In genomic region chr11:12721816-12722604, GRCh38 we compare ENCODE assay signal across 23 cellular contexts. TPM values are rescaled to one million over a fixed set of nuclear protein-coding genes. Genes with fewer than 3 reads are reported as not detected.
A peak's percentile ranks its signal among the peaks of the same experiment; 100 is the strongest.
DNase-seq lines count a peak whose midpoint lies in the region; ATAC-seq and TF ChIP-seq lines count a peak whose summit lies in the region.
"Had no signal": no experiment of that assay in that cellular context is flagged by ENCODE, and none has a peak within 500 bp of the region (broad histone marks: within the 10 kb centered on the region; RNA-seq: fewer than 3 reads in every experiment).

No MANE protein-coding gene starts in this region.

- TF ChIP-seq RAD21 in IMR-90 (IDR thresholded peaks at IDR 0.05; ENCODE audit: low read length): no peak

- no peak overlapping the region for H3K4me3 Mint-ChIP-seq in Caco-2 (ENCODE audit: unreplicated experiment)
- H3K4me3 Mint-ChIP-seq: activated CD8-positive, alpha-beta memory T cell treated with anti-CD3 and anti-CD28 coated beads, Interleukin-2, amount 10 ng/mL, durations not matched to agents 7 days and 5 days; CD4-positive, CD25-positive, alpha-beta regulatory T cell had no signal

- dilution Hi-C loops in IMR-90 (cut with HindIII; ENCODE audit: low sequenced_read_pairs, unreplicated experiment): no loop called here

- H2AFZ ChIP-seq in IMR-90 (replicated peaks; ENCODE audit: low read length, poor library complexity): no peak overlapping the region
- H2AFZ ChIP-seq in PC-3 (ENCODE audit: low read length): no peak overlapping the region
- H2AFZ ChIP-seq: parathyroid adenoma had no signal

- peaks cover 64% of the 10 kb centered on the region for H3K4me1 ChIP-seq in Caco-2
- peaks cover 45% of the 10 kb centered on the region for H3K4me1 ChIP-seq in IMR-90 (ENCODE audit: control insufficient read depth, insufficient read depth, low read length)
- H3K4me1 ChIP-seq in PC-3 (ENCODE audit: insufficient read depth, low read length): peaks cover 66% of the 10 kb centered on the region
- H3K4me1 ChIP-seq in mesendoderm (ENCODE audit: control insufficient read depth, low read depth, low read length): peaks cover 41% of the 10 kb centered on the region

- peaks cover 35 to 89% of the 10 kb centered on the region in 2 experiments for H3K79me1 ChIP-seq in IMR-90 (ENCODE audit: low read depth in 1 of 2, low read length in 2 of 2)
- H3K79me1 ChIP-seq in mesendoderm (ENCODE audit: low read length): peaks cover 35% of the 10 kb centered on the region

- peaks cover 98% of the 10 kb centered on the region for H4K20me1 ChIP-seq in IMR-90 (ENCODE audit: insufficient read depth, low read length)
- 0 out of 2 replicates have a peak, but pooled peaks cover 5% of the 10 kb centered on the region for H4K20me1 ChIP-seq in PC-3 (ENCODE audit: low read length)

- H2AK5ac ChIP-seq in IMR-90 (ENCODE audit: low read depth, low read length): peak overlapping the region; percentile 22; the same call in 1 of the 2 replicates
- no peak overlapping the region for H2AK5ac ChIP-seq in mesendoderm (ENCODE audit: low read length)

- H3K18ac ChIP-seq in IMR-90 (ENCODE audit: low read depth, low read length): no peak overlapping the region
- peak overlapping the region; percentile 53 for H3K18ac ChIP-seq in mesendoderm (ENCODE audit: low read length)

- H3K36me3 Mint-ChIP-seq in Caco-2 (ENCODE audit: insufficient read depth, unreplicated experiment): peaks cover 38% of the 10 kb centered on the region
- H3K36me3 Mint-ChIP-seq: activated CD8-positive, alpha-beta memory T cell treated with anti-CD3 and anti-CD28 coated beads, Interleukin-2, amount 10 ng/mL, durations not matched to agents 7 days and 5 days; CD4-positive, CD25-positive, alpha-beta regulatory T cell had no signal

- H3K4me3 ChIP-seq in Caco-2 (ENCODE audit: low read depth, low read length): no peak overlapping the region
- H3K4me3 ChIP-seq in IMR-90 (ENCODE audit: insufficient read depth, low read depth, low read length): no peak overlapping the region
- peak overlapping the region; percentile 62; the same call in 1 of the 2 replicates for H3K4me3 ChIP-seq in PC-3 (ENCODE audit: low read length)
- H3K4me3 ChIP-seq in mesendoderm (ENCODE audit: low read length): no peak overlapping the region
- H3K4me3 ChIP-seq: adrenal gland, dorsolateral prefrontal cortex, stomach had no signal

- TF ChIP-seq POLR2A in IMR-90 (IDR thresholded peaks at IDR 0.05; ENCODE audit: low read depth, low read length): no peak

- H3K14ac ChIP-seq in IMR-90 (replicated peaks; ENCODE audit: low read depth, low read length): peak overlapping the region; percentile 83

- H3K9me3 Mint-ChIP-seq in Caco-2 (ENCODE audit: unreplicated experiment): no peaks in the 10 kb centered on the region

- H2BK5ac ChIP-seq in IMR-90 (ENCODE audit: low read depth, low read length, poor library complexity, severe bottlenecking) (no peak overlapping the region), mesendoderm (ENCODE audit: low read length) (no peak overlapping the region)

- peaks cover 86% of the 10 kb centered on the region for H3K79me2 ChIP-seq in PC-3 (ENCODE audit: low read length)
- H3K79me2 ChIP-seq in mesendoderm (ENCODE audit: control insufficient read depth, insufficient read depth, low read length): peaks cover 76% of the 10 kb centered on the region

- intact Hi-C loops in Caco-2 (cut with micrococcal nuclease; ENCODE audit: unreplicated experiment) (loop anchor here (2.0 to 5.0 kb wide), 4 partner anchors 40 to 167 kb away; partner anchors contain the start of gene TEAD1), IMR-90 (cut with micrococcal nuclease) (no loop called here), PC-3 (cut with micrococcal nuclease) (no loop called here)

- no peaks in the 10 kb centered on the region for H3K9me3 ChIP-seq in Caco-2
- no peaks in the 10 kb centered on the region for H3K9me3 ChIP-seq in IMR-90 (ENCODE audit: control insufficient read depth, insufficient read depth, low read length)
- H3K9me3 ChIP-seq in PC-3 (ENCODE audit: low read length): no peaks in the 10 kb centered on the region
- H3K9me3 ChIP-seq: adrenal gland, SK-N-SH, stomach had no signal

- POLR2A ChIA-PET in Caco-2 (lab: Charles Lee): interaction anchor here (0.5 kb wide), 1 partner anchor 29 kb away, joined by 4 read pairs; no protein-coding TSS in a partner anchor
- POLR2A ChIA-PET in IMR-90 (lab: Charles Lee; ENCODE audit: unreplicated experiment): no interaction called here
- POLR2A ChIA-PET in PC-3 (lab: Charles Lee; ENCODE audit: unreplicated experiment): no interaction called here

- H3K9me1 ChIP-seq in IMR-90 (ENCODE audit: insufficient read depth, low read length): peaks cover 62% of the 10 kb centered on the region

- H3K9me2 ChIP-seq in PC-3 (replicated peaks; ENCODE audit: low read length): no peaks in the 10 kb centered on the region
- H3K9me2 ChIP-seq: SK-N-SH had no signal

- H3K9ac ChIP-seq in IMR-90 (ENCODE audit: low read depth, low read length) (no peak overlapping the region), PC-3 (ENCODE audit: low read length) (peak overlapping the region; percentile 74; the same call in 1 of the 2 replicates), mesendoderm (ENCODE audit: low read length) (peak overlapping the region; percentile 14)
- H3K9ac ChIP-seq: parathyroid adenoma, SK-N-SH had no signal

- H3K4ac ChIP-seq in IMR-90 (ENCODE audit: low read depth, low read length) (peak overlapping the region; percentile 50), mesendoderm (ENCODE audit: low read depth, low read length) (no peak overlapping the region)

- H2BK15ac ChIP-seq in IMR-90 (ENCODE audit: low read depth, low read length) (no peak overlapping the region), mesendoderm (replicated peaks; ENCODE audit: low read depth) (no peak overlapping the region)

- peak overlapping the region; percentile 44 for H3K27ac Mint-ChIP-seq in Caco-2 (ENCODE audit: unreplicated experiment)
- H3K27ac Mint-ChIP-seq: activated CD8-positive, alpha-beta memory T cell treated with anti-CD3 and anti-CD28 coated beads, Interleukin-2, amount 10 ng/mL, durations not matched to agents 7 days and 5 days; CD4-positive, CD25-positive, alpha-beta regulatory T cell had no signal

- 80% methylated on average over 1 of the region's 7 CpGs; no CpG with 5 or more reads in 1 of the 2 experiments for WGBS in IMR-90 (ENCODE audit: extremely low coverage in 2 of 2, insufficient read length in 1 of 2), 2 experiments
- no CpG with 5 or more reads among the region's 7 CpGs for WGBS in mesendoderm (ENCODE audit: extremely low coverage, insufficient coverage, low lambda C conversion rate)

- no peak overlapping the region for H4K91ac ChIP-seq in IMR-90 (ENCODE audit: insufficient read depth, low read depth, low read length)

- DNase-seq in Caco-2: no peak
- no peak for DNase-seq in IMR-90
- DNase-seq in PC-3: peak; percentile 53
- DNase-seq in mesendoderm: peak; percentile 80
- DNase-seq in mucosa of gallbladder (ENCODE audit: low spot score): no peak
- DNase-seq in NCI-H2227 treated with DMSO at 0.1 percent for 48 hours (lab: John Stamatoyannopoulos, UW): no peak
- DNase-seq: activated CD4-positive, alpha-beta T cell treated with anti-CD3 and anti-CD28 coated beads for 1 hour; activated CD8-positive, alpha-beta memory T cell treated with anti-CD3 and anti-CD28 coated beads, Interleukin-2, amount 10 ng/mL, durations not matched to agents 7 days and 5 days; adrenal gland; CD4-positive, CD25-positive, alpha-beta regulatory T cell; dorsolateral prefrontal cortex; GOT3; left ventricle myocardium superior; NCI-H1436 treated with DMSO at 0.1 percent for 48 hours; NCI-H524 treated with DMSO at 0.1 percent for 48 hours; SK-N-SH; stomach; T1000 had no signal

- H3K27me3 Mint-ChIP-seq in Caco-2 (ENCODE audit: insufficient read depth, unreplicated experiment): no peaks in the 10 kb centered on the region

- CTCF ChIA-PET in Caco-2 (lab: Charles Lee) (no interaction called here), IMR-90 (lab: Yijun Ruan, JAX) (interaction anchor here (0.7 kb wide), 1 partner anchor 253 kb away, joined by 5 read pairs; no protein-coding TSS in a partner anchor), PC-3 (lab: Charles Lee) (no interaction called here)

- H3K56ac ChIP-seq in IMR-90 (ENCODE audit: extremely low read depth, insufficient read depth, low read length) (no peak overlapping the region), mesendoderm (ENCODE audit: low read length) (peak overlapping the region; percentile 63)

- H2BK20ac ChIP-seq in IMR-90 (ENCODE audit: low read depth, low read length): peak overlapping the region; percentile 15; the same call in 1 of the 2 replicates

- H4K5ac ChIP-seq in IMR-90 (ENCODE audit: low read depth, low read length): no peak overlapping the region
- H4K5ac ChIP-seq in mesendoderm (ENCODE audit: low read length): no peak overlapping the region

- H3K4me2 ChIP-seq in IMR-90 (ENCODE audit: low read depth, low read length) (no peak overlapping the region), PC-3 (ENCODE audit: low read length) (peak overlapping the region; percentile 92), mesendoderm (ENCODE audit: low read length) (no peak overlapping the region)
- H3K4me2 ChIP-seq: SK-N-SH had no signal

- in situ Hi-C loops in IMR-90 (cut with MboI; ENCODE audit: low sequenced_read_pairs): no loop called here

- H3K36me3 ChIP-seq in Caco-2 (ENCODE audit: control insufficient read depth, insufficient read depth, low read length): no peaks in the 10 kb centered on the region
- peaks cover 3% of the 10 kb centered on the region for H3K36me3 ChIP-seq in IMR-90 (ENCODE audit: control insufficient read depth, insufficient read depth, low read length)
- no peaks in the 10 kb centered on the region for H3K36me3 ChIP-seq in PC-3 (ENCODE audit: low read depth, low read length)
- no peaks in the 10 kb centered on the region for H3K36me3 ChIP-seq in mesendoderm (ENCODE audit: control insufficient read depth, insufficient read depth, low read length)
- H3K36me3 ChIP-seq: adrenal gland, stomach had no signal

- no TSS peak for BruUV-seq in Caco-2 (replicated peaks; lab: Mats Ljungman, UMichigan)
- no TSS peak for BruUV-seq in IMR-90 (replicated peaks; lab: Mats Ljungman, UMichigan)
- BruUV-seq in PC-3 (replicated peaks; lab: Mats Ljungman, UMichigan): no TSS peak

- H4K8ac ChIP-seq in IMR-90 (ENCODE audit: low read depth in 2 of 2, low read length in 2 of 2) (no peak overlapping the region), mesendoderm (ENCODE audit: low read depth, low read length) (no peak overlapping the region)

- H3K4me1 Mint-ChIP-seq in Caco-2 (ENCODE audit: low read depth, unreplicated experiment): peaks cover 68% of the 10 kb centered on the region

- no peaks in the 10 kb centered on the region for H3K27me3 ChIP-seq in Caco-2 (replicated peaks; ENCODE audit: control insufficient read depth, insufficient read depth, low read length)
- no peaks in the 10 kb centered on the region for H3K27me3 ChIP-seq in IMR-90 (ENCODE audit: control insufficient read depth, insufficient read depth, low read length)
- H3K27me3 ChIP-seq in PC-3 (ENCODE audit: low read length): no peaks in the 10 kb centered on the region
- H3K27me3 ChIP-seq in mesendoderm (ENCODE audit: insufficient read depth, low read length, poor library complexity): no peaks in the 10 kb centered on the region
- H3K27me3 ChIP-seq: adrenal gland, dorsolateral prefrontal cortex, stomach had no signal

- no peak for ATAC-seq in IMR-90 (ENCODE audit: low read depth)
- no peak for ATAC-seq in PC-3
- no peak for ATAC-seq in GM19467 (IDR thresholded peaks at IDR 0.05; ENCODE audit: unreplicated experiment)
- ATAC-seq in HG02571 (IDR thresholded peaks at IDR 0.05; ENCODE audit: unreplicated experiment): no peak
- ATAC-seq: activated CD8-positive, alpha-beta memory T cell treated with anti-CD3 and anti-CD28 coated beads, Interleukin-2, amount 10 ng/mL, durations not matched to agents 7 days and 5 days; esophagus mucosa; left ventricle myocardium superior had no signal

- H3F3A ChIP-seq in PC-3 (ENCODE audit: low read length, unreplicated experiment): peaks cover 12% of the 10 kb centered on the region

- H3K23ac ChIP-seq in IMR-90 (ENCODE audit: low read depth, low read length) (peak overlapping the region; percentile 82), mesendoderm (ENCODE audit: low read length) (no peak overlapping the region)

- no peak for TF ChIP-seq CTCF in Caco-2 (IDR thresholded peaks at IDR 0.05; ENCODE audit: insufficient read depth in 1 of 2, low read depth in 1 of 2, low read length in 1 of 2, severe bottlenecking in 1 of 2, unreplicated experiment in 1 of 2)
- no peak for TF ChIP-seq CTCF in IMR-90 (conservative IDR thresholded peaks at IDR 0.05; ENCODE audit: low read depth, low read length)
- TF ChIP-seq CTCF in PC-3 (conservative IDR thresholded peaks at IDR 0.05; ENCODE audit: low read depth, low read length): no peak

- H2AK9ac ChIP-seq in IMR-90 (replicated peaks; ENCODE audit: low read depth, low read length, poor library complexity): no peak overlapping the region

- H2BK120ac ChIP-seq in IMR-90 (ENCODE audit: low read depth, low read length) (no peak overlapping the region), mesendoderm (ENCODE audit: low read depth, low read length) (no peak overlapping the region)

- H3K27ac ChIP-seq in IMR-90 (ENCODE audit: insufficient read depth, low read length): no peak overlapping the region
- H3K27ac ChIP-seq in PC-3 (ENCODE audit: low read length): peak overlapping the region; percentile 99
- H3K27ac ChIP-seq in mesendoderm (ENCODE audit: low read depth, low read length): no peak overlapping the region
- H3K27ac ChIP-seq: dorsolateral prefrontal cortex, HL-60, parathyroid adenoma had no signal

RNA-seq across cellular contexts. Expression of gene TEAD1, which starts 47.8 kb away (rescaled TPM):
- total RNA-seq in Caco-2 (2022): 134 and 144 TPM in 2 replicates
- total RNA-seq in IMR-90 (2012; rRNA removed): 69.2 and 95.5 TPM in 2 replicates
- 45.4 and 51.8 TPM in 2 replicates for polyA plus RNA-seq in IMR-90 (2012; rRNA removed)
- polyA plus RNA-seq in IMR-90 (2012; cell fraction: cytosol; rRNA removed): 15.4 and 16.1 TPM in 2 replicates
- polyA plus RNA-seq in IMR-90 (2012; cell fraction: nucleus; rRNA removed; ENCODE audit: low replicate concordance): 38.7 and 130 TPM in 2 replicates
- 70.2 and 148 TPM in 2 replicates for total RNA-seq in PC-3 (2014; rRNA removed)
- polyA plus RNA-seq in mesendoderm (2013, experiment 1 of 2): 57.5 TPM
- 58.2 TPM for polyA plus RNA-seq in mesendoderm (2013, experiment 2 of 2)
- 88.8 TPM for total RNA-seq in mucosa of gallbladder
- polyA plus RNA-seq: CD4-positive, CD25-positive, alpha-beta regulatory T cell had no signal

Comparison
In these comparisons a context has a peak if more than half of its experiments do, and no peak if none do; other contexts are left out.
1. DNase-seq: peak in PC-3 (single experiment) and mesendoderm (single experiment); none in Caco-2 (0 of 2), IMR-90 (single experiment), mucosa of gallbladder (single experiment) and NCI-H2227 treated with DMSO at 0.1 percent for 48 hours (single experiment).